In the genomic region with DNA sequence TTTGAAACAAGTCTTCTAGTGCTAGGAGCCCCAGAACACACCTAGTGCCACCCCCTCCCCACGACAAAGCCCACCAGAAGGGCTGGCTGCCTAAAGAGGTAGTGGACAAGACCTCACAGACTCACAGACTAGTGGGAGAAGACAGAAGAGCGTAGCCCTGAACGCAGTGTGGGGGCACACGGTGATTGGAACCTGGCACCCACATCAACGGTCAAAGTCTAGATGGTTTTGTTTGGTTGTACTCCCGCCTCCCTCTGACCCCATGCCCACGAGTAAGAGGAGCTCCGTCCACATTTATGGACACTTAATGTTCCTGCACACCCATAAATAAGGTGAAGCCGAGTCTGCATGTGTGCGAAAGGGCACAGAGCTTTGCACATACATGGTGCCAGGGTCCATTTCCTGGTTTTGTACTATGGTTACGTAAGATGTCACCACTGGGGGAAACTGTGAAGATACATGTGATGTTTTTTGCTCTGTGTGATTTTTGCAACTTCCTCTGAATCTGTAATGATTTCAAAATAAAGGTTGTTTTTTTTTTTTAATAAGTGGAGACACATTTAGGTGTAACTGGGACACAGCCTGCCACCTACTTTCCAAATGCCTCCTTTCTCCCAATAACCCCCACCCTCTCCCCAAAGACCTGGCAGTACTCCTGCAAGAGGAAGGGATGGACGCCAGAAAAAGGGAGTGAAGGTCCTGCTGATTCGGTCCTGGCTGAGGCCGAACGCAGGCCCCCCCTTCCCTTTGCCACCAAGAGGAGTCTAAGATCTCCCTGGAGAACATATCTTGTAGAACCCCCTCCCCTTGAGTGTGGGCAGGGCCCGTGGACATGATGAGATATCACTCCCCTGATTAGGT, we compare ENCODE assay signal across 10 cellular contexts.
A peak's percentile ranks its signal among the peaks of the same experiment; 100 is the strongest.
DNase-seq lines count a peak whose midpoint lies in the region; ATAC-seq lines count a peak whose summit lies in the region.
"Had no signal": no experiment of that assay in that cellular context is flagged by ENCODE, and none has a peak within 500 bp of the region (broad histone marks: within the 10 kb centered on the region; RNA-seq: fewer than 3 reads in every experiment).

No MANE protein-coding gene starts in this region.

- ATAC-seq in activated T-cell treated with anti-CD3 and anti-CD28 coated beads, Interleukin-2, amount 50 U/mL, for 72 hours (replicated peaks in 1 of 2) = no peak
- peak; percentile 48 for ATAC-seq in memory B cell (ENCODE audit: low read depth)
- ATAC-seq in HG02970 (IDR thresholded peaks at IDR 0.05; ENCODE audit: low FRiP score, unreplicated experiment) = no peak
- ATAC-seq: GM23338 had no signal

- DNase-seq in activated T-cell treated with anti-CD3 and anti-CD28 coated beads, Interleukin-2, amount 50 U/mL, for 24 hours = no peak
- DNase-seq in activated T-cell treated with anti-CD3 and anti-CD28 coated beads, Interleukin-2, amount 50 U/mL, for 72 hours = no peak
- DNase-seq in activated naive CD8-positive, alpha-beta T cell treated with anti-CD3 and anti-CD28 coated beads for 36 hours = no peak
- DNase-seq in memory B cell (ENCODE audit: low spot score in 2 of 2) (no peak), posterior vena cava (ENCODE audit: low spot score) (no peak)
- DNase-seq in activated CD4-positive, alpha-beta T cell treated with anti-CD3 and anti-CD28 coated beads for 4 hours = no peak
- DNase-seq: anterior cingulate cortex had no signal

- peaks cover 16% of the 10 kb centered on the region for H3K9me3 Mint-ChIP-seq in activated T-cell treated with anti-CD3 and anti-CD28 coated beads, Interleukin-2, amount 50 U/mL, for 24 hours
- peaks cover 3 to 13% of the 10 kb centered on the region in 2 donors for H3K9me3 Mint-ChIP-seq in activated T-cell treated with anti-CD3 and anti-CD28 coated beads, Interleukin-2, amount 50 U/mL, for 72 hours
- peaks cover 27% of the 10 kb centered on the region for H3K9me3 Mint-ChIP-seq in activated naive CD8-positive, alpha-beta T cell treated with anti-CD3 and anti-CD28 coated beads for 36 hours
- no peaks in the 10 kb centered on the region for H3K9me3 Mint-ChIP-seq in memory B cell

- H3K27ac Mint-ChIP-seq in activated T-cell treated with anti-CD3 and anti-CD28 coated beads, Interleukin-2, amount 50 U/mL, for 24 hours = peak overlapping the region; percentile 50
- no peak overlapping the region for H3K27ac Mint-ChIP-seq in activated T-cell treated with anti-CD3 and anti-CD28 coated beads, Interleukin-2, amount 50 U/mL, for 72 hours
- H3K27ac Mint-ChIP-seq in activated naive CD8-positive, alpha-beta T cell treated with anti-CD3 and anti-CD28 coated beads for 36 hours = peak overlapping the region; percentile 22
- peak overlapping the region; percentile 95 for H3K27ac Mint-ChIP-seq in memory B cell
- H3K27ac Mint-ChIP-seq: GM23338 had no signal

- no peaks in the 10 kb centered on the region for H3K36me3 Mint-ChIP-seq in activated T-cell treated with anti-CD3 and anti-CD28 coated beads, Interleukin-2, amount 50 U/mL, for 24 hours (ENCODE audit: low read depth)
- H3K36me3 Mint-ChIP-seq in activated T-cell treated with anti-CD3 and anti-CD28 coated beads, Interleukin-2, amount 50 U/mL, for 72 hours (ENCODE audit: insufficient read depth in 2 of 2) = peaks cover 9 to 13% of the 10 kb centered on the region in 2 donors
- peaks cover 4% of the 10 kb centered on the region for H3K36me3 Mint-ChIP-seq in activated naive CD8-positive, alpha-beta T cell treated with anti-CD3 and anti-CD28 coated beads for 36 hours
- H3K36me3 Mint-ChIP-seq in memory B cell = peaks cover 28% of the 10 kb centered on the region

- no peak overlapping the region for H3K4me3 Mint-ChIP-seq in activated T-cell treated with anti-CD3 and anti-CD28 coated beads, Interleukin-2, amount 50 U/mL, for 24 hours
- H3K4me3 Mint-ChIP-seq in activated T-cell treated with anti-CD3 and anti-CD28 coated beads, Interleukin-2, amount 50 U/mL, for 72 hours = no peak overlapping the region
- no peak overlapping the region for H3K4me3 Mint-ChIP-seq in activated naive CD8-positive, alpha-beta T cell treated with anti-CD3 and anti-CD28 coated beads for 36 hours
- peak overlapping the region; percentile 15 for H3K4me3 Mint-ChIP-seq in memory B cell
- H3K4me3 Mint-ChIP-seq: GM23338 had no signal

- H3K4me1 Mint-ChIP-seq in activated T-cell treated with anti-CD3 and anti-CD28 coated beads, Interleukin-2, amount 50 U/mL, for 24 hours (ENCODE audit: low read depth) = peaks cover 49% of the 10 kb centered on the region
- H3K4me1 Mint-ChIP-seq in activated T-cell treated with anti-CD3 and anti-CD28 coated beads, Interleukin-2, amount 50 U/mL, for 72 hours (ENCODE audit: low read depth) = peaks cover 41% of the 10 kb centered on the region
- peaks cover 18% of the 10 kb centered on the region for H3K4me1 Mint-ChIP-seq in activated naive CD8-positive, alpha-beta T cell treated with anti-CD3 and anti-CD28 coated beads for 36 hours
- H3K4me1 Mint-ChIP-seq in memory B cell = peaks cover 69% of the 10 kb centered on the region
- H3K4me1 Mint-ChIP-seq: GM23338 had no signal

- no peaks in the 10 kb centered on the region for H3K27me3 Mint-ChIP-seq in activated T-cell treated with anti-CD3 and anti-CD28 coated beads, Interleukin-2, amount 50 U/mL, for 24 hours
- no peaks in the 10 kb centered on the region for H3K27me3 Mint-ChIP-seq in activated T-cell treated with anti-CD3 and anti-CD28 coated beads, Interleukin-2, amount 50 U/mL, for 72 hours (ENCODE audit: low read depth)
- no peaks in the 10 kb centered on the region for H3K27me3 Mint-ChIP-seq in activated naive CD8-positive, alpha-beta T cell treated with anti-CD3 and anti-CD28 coated beads for 36 hours
- H3K27me3 Mint-ChIP-seq in memory B cell = no peaks in the 10 kb centered on the region

- intact Hi-C loops in posterior vena cava (cut with DNase I) = no loop called here

- H3K27ac ChIP-seq in temporal lobe (ENCODE audit: low read depth, low read length) = peak overlapping the region; percentile 7
